In genomic region chr9:128503870-128504269, GRCh38 we compare ENCODE assay signal across 8 cellular contexts. TPM values are rescaled to one million over a fixed set of nuclear protein-coding genes. Genes with fewer than 3 reads are reported as not detected.
DNase-seq lines count a peak whose midpoint lies in the region; ATAC-seq, FAIRE-seq and TF ChIP-seq lines count a peak whose summit lies in the region.

No MANE protein-coding gene starts in this region.

- peaks cover 28 to 40% of the 10 kb centered on the region in 2 donors for H3K36me3 Mint-ChIP-seq in CD14-positive monocyte

- no peak for TF ChIP-seq CTCF in CD14-positive monocyte (IDR thresholded peaks at IDR 0.05)
- no peak for TF ChIP-seq CTCF in thyroid gland (IDR thresholded peaks at IDR 0.05)

- H3K9me3 ChIP-seq in HUES64 (ENCODE audit: insufficient read depth, low read depth, low read length) (no peaks in the 10 kb centered on the region), thyroid gland (no peaks in the 10 kb centered on the region)

- peak overlapping the region in 1 of 7 donors; percentile 68 for H3K27ac Mint-ChIP-seq in CD14-positive monocyte

- ATAC-seq in left lobe of liver (peak; percentile 52), HG02840 (IDR thresholded peaks at IDR 0.05; ENCODE audit: low FRiP score, unreplicated experiment) (no peak)

- FAIRE-seq in RCC 7860 (lab: Jason Lieb, UNC), result no peak

- H3K36me3 ChIP-seq in HUES64 (ENCODE audit: insufficient read depth, low read length) (peaks cover 14% of the 10 kb centered on the region), thyroid gland (peaks cover 0 to 11% of the 10 kb centered on the region in 2 donors)

- peaks cover 16% of the 10 kb centered on the region for H3K4me1 Mint-ChIP-seq in CD14-positive monocyte

- WGBS in HUES64, result 77% methylated on average over 11 of the region's 11 CpGs
- WGBS in thyroid gland, 2 donors, result 20 to 21% methylated on average over 11 of the region's 11 CpGs

- H3K27me3 Mint-ChIP-seq in CD14-positive monocyte (ENCODE audit: low read depth in 3 of 3), result peaks cover 0 to 1% (median 0%) of the 10 kb centered on the region in 3 donors

- H3K27ac ChIP-seq in HUES64 (ENCODE audit: low read depth, low read length) (no peak overlapping the region), thyroid gland (peak overlapping the region in 1 of 3 donors; percentile 50)

- H3K4me1 ChIP-seq in HUES64 (ENCODE audit: insufficient read depth, low read length) (peaks cover 9% of the 10 kb centered on the region), thyroid gland (peaks cover 2 to 11% of the 10 kb centered on the region in 2 donors)

- H3K27me3 ChIP-seq in HUES64 (ENCODE audit: insufficient read depth, low read length), result no peaks in the 10 kb centered on the region
- H3K27me3 ChIP-seq in thyroid gland, result no peaks in the 10 kb centered on the region

- H3K4me3 ChIP-seq in HUES64 (ENCODE audit: low read length) (peak overlapping the region; percentile 78), thyroid gland (replicated peaks in 1 of 3) (peak overlapping the region in 1 of 3 donors; percentile 55)

- no peak for DNase-seq in CD14-positive monocyte (ENCODE audit: low spot score)
- DNase-seq in amniotic epithelial cell (ENCODE audit: low read depth), result peak; percentile 16
- no peak for DNase-seq in left lobe of liver (ENCODE audit: low spot score)
- DNase-seq in thyroid gland, result peak; percentile 27 to 31
- DNase-seq in RCC 7860 (ENCODE audit: low spot score), result no peak
- no peak for DNase-seq in NCI-H345 (lab: John Stamatoyannopoulos, UW)

- H3K9ac ChIP-seq in HUES64 (ENCODE audit: low read depth, low read length), result no peak overlapping the region; the same call in 1 of the 2 replicates

- H3K4me3 Mint-ChIP-seq in CD14-positive monocyte, result peak overlapping the region; percentile 68 to 100

- intact Hi-C loops in CD14-positive monocyte (cut with micrococcal nuclease) (loop anchor here in 1 of 2 donors (1.0 kb wide), 1 partner anchor 48 kb away; the partner anchor contains the start of gene ODF2), thyroid gland (cut with DNase I) (loop anchor here (10.0 kb wide), 1 partner anchor 49 kb away; the partner anchor contains the start of gene ODF2)

- H3K9me3 Mint-ChIP-seq in CD14-positive monocyte, result peaks cover 0 to 5% (median 0%) of the 10 kb centered on the region in 7 donors

- no peak for TF ChIP-seq POLR2A in thyroid gland (IDR thresholded peaks at IDR 0.05)

RNA-seq across cellular contexts. Expression of gene GLE1, which starts 0.6 kb away (rescaled TPM):
- polyA plus RNA-seq in CD14-positive monocyte, result 10 to 100 TPM; 22.2 to 31.2 TPM
- polyA plus RNA-seq in HUES64 (2013, experiment 1 of 2), result 11.3 TPM
- 15.0 TPM for polyA plus RNA-seq in HUES64 (2013, experiment 2 of 2)
- total RNA-seq in left lobe of liver (12.3 TPM), thyroid gland (10 to 100 TPM; 24.1 to 30.3 (median 25.5) TPM)

RNA-seq across cellular contexts. Expression of gene ODF2, which starts 48.1 kb away (rescaled TPM):
- polyA plus RNA-seq in CD14-positive monocyte, result 10 to 100 TPM in 1 of 2 donors, 1 to 10 TPM in 1; 7.9 to 11.4 TPM
- polyA plus RNA-seq in HUES64 (2013, experiment 1 of 2), result 17.2 TPM
- 23.1 TPM for polyA plus RNA-seq in HUES64 (2013, experiment 2 of 2)
- total RNA-seq in left lobe of liver, result 6.6 TPM
- total RNA-seq in thyroid gland, result 10 to 100 TPM; 21.9 to 25.5 (median 22.4) TPM

RNA-seq across cellular contexts. Expression of gene SPTAN1, which starts 48.5 kb away (rescaled TPM):
- 1 to 10 TPM; 6.2 to 8.5 TPM for polyA plus RNA-seq in CD14-positive monocyte
- 87.5 TPM for polyA plus RNA-seq in HUES64 (2013, experiment 1 of 2)
- polyA plus RNA-seq in HUES64 (2013, experiment 2 of 2), result 86.7 TPM
- total RNA-seq in left lobe of liver (75.7 TPM), thyroid gland (100 to 1,000 TPM; 189 to 307 (median 278) TPM)

Comparison
In these comparisons a context has a peak if more than half of its experiments do, and no peak if none do; other contexts are left out.
1. DNase-seq: peak in amniotic epithelial cell (single experiment) and thyroid gland (2 of 2); none in CD14-positive monocyte (single experiment), left lobe of liver (single experiment), RCC 7860 (single experiment) and NCI-H345 (single experiment).